Comparison of ENCODE assay signal across 22 cellular contexts in the genomic region with DNA sequence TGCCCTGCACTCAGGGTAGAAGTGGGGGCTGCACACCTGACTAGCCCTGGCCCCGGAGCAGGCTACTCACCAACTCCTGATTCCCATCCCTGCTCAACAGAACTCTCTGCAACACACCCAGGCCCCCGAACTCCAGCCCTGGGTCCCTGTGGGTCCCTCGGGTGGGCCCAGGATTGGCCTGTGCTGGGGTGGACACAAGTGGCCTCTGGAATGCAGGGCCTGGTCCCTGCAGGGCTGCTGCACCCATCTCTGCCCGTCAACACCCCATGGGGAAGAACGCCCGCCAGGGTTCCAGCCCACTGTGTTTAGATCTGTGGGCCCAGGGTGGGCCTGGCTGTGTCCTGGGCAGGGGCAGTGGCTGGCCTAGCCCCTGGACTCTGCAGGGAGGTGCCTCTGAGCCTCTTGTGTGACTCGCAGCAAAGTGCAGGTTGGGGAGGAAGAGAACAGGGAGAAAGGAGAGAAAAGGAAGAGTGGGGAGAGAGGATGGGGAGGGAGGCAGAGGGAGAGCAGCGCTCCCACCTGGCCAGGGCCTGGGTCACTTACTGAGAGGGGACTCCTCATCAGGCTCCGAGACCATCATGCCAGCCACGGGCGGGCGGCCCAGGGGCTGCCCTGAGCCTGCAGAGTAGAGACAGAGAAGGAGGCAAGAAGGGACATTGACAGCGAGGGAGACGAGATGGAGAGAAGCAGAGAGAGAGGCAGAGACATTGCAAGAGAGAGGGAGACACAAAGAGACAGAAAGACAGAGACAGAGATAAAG. TPM values are rescaled to one million over a fixed set of nuclear protein-coding genes. Genes with fewer than 3 reads are reported as not detected.
DNase-seq lines count a peak whose midpoint lies in the region; ATAC-seq and TF ChIP-seq lines count a peak whose summit lies in the region.
"Had no signal": no experiment of that assay in that cellular context is flagged by ENCODE, and none has a peak within 500 bp of the region (broad histone marks: within the 10 kb centered on the region; RNA-seq: fewer than 3 reads in every experiment).

No MANE protein-coding gene starts in this region.

- H3K4me3 Mint-ChIP-seq in endothelial cell (ENCODE audit: unreplicated experiment) = peak overlapping the region; percentile 77
- H3K4me3 Mint-ChIP-seq in nephron = no peak overlapping the region
- H3K4me3 Mint-ChIP-seq: CD8-positive, alpha-beta T cell; dendritic cell treated with granulocyte-macrophage colony-stimulating factor and Interleukin-4, amounts not matched to agents 40 ng/mL and 50 ng/mL, for 4 days; T-helper 2 cell treated with Interferon-gamma antibody and Interleukin-4, amounts not matched to agents 5 μg/mL and 100 μg/mL, for 36 hours had no signal

- H3K36me3 ChIP-seq in RWPE2 (ENCODE audit: low read depth) (peaks cover 17% of the 10 kb centered on the region; the same call in 1 of the 2 replicates), tibial nerve (peaks cover 5 to 68% (median 7%) of the 10 kb centered on the region in 3 donors)
- H3K36me3 ChIP-seq: WERI-Rb-1 had no signal

- ATAC-seq in RWPE2 (ENCODE audit: low read depth) = no peak
- ATAC-seq: CD8-positive, alpha-beta T cell; GM12878; right cardiac atrium had no signal

- no peaks in the 10 kb centered on the region for H3K9me3 Mint-ChIP-seq in endothelial cell (ENCODE audit: unreplicated experiment)
- H3K9me3 Mint-ChIP-seq in nephron = no peaks in the 10 kb centered on the region
- H3K9me3 Mint-ChIP-seq: CD8-positive, alpha-beta T cell; dendritic cell treated with granulocyte-macrophage colony-stimulating factor and Interleukin-4, amounts not matched to agents 40 ng/mL and 50 ng/mL, for 4 days; T-helper 2 cell treated with Interferon-gamma antibody and Interleukin-4, amounts not matched to agents 5 μg/mL and 100 μg/mL, for 36 hours had no signal

- H3K27ac ChIP-seq in RWPE2 (ENCODE audit: poor library complexity, severe bottlenecking) (no peak overlapping the region), tibial nerve (peak overlapping the region; percentile 63 to 97 (median 80))
- H3K27ac ChIP-seq: WERI-Rb-1 had no signal

- H3K9me3 ChIP-seq in RWPE2 (ENCODE audit: severe bottlenecking) (no peaks in the 10 kb centered on the region), tibial nerve (no peaks in the 10 kb centered on the region)
- H3K9me3 ChIP-seq: SK-N-SH, vagina had no signal

- H3K27me3 Mint-ChIP-seq in endothelial cell (ENCODE audit: unreplicated experiment) (peaks cover 24% of the 10 kb centered on the region), nephron (ENCODE audit: low read depth) (no peaks in the 10 kb centered on the region)
- H3K27me3 Mint-ChIP-seq: dendritic cell treated with granulocyte-macrophage colony-stimulating factor and Interleukin-4, amounts not matched to agents 40 ng/mL and 50 ng/mL, for 4 days had no signal

- H3K27ac Mint-ChIP-seq in endothelial cell (ENCODE audit: unreplicated experiment) (peak overlapping the region; percentile 92), nephron (peak overlapping the region in 2 of 3 experiments; percentile 11 to 44)
- H3K27ac Mint-ChIP-seq: CD8-positive, alpha-beta T cell; dendritic cell treated with granulocyte-macrophage colony-stimulating factor and Interleukin-4, amounts not matched to agents 40 ng/mL and 50 ng/mL, for 4 days; T-helper 2 cell treated with Interferon-gamma antibody and Interleukin-4, amounts not matched to agents 5 μg/mL and 100 μg/mL, for 36 hours had no signal

- TF ChIP-seq POLR2A in tibial nerve (IDR thresholded peaks at IDR 0.05) = no peak

- TF ChIP-seq EP300 in tibial nerve (IDR thresholded peaks at IDR 0.05) = no peak

- TF ChIP-seq CTCF in RWPE2 (IDR thresholded peaks at IDR 0.05; ENCODE audit: poor library complexity, severe bottlenecking) = no peak
- no peak for TF ChIP-seq CTCF in endothelial cell (IDR thresholded peaks at IDR 0.05; ENCODE audit: unreplicated experiment)
- TF ChIP-seq CTCF in nephron (IDR thresholded peaks at IDR 0.05; ENCODE audit: unreplicated experiment in 3 of 3) = no peak
- TF ChIP-seq CTCF in tibial nerve (IDR thresholded peaks at IDR 0.05) = no peak

- no peak overlapping the region for H3K4me3 ChIP-seq in RWPE2 (ENCODE audit: severe bottlenecking)
- H3K4me3 ChIP-seq in tibial nerve = no peak overlapping the region
- H3K4me3 ChIP-seq: GM12878, vagina had no signal

- H3K4me1 Mint-ChIP-seq in endothelial cell (ENCODE audit: unreplicated experiment) = peaks cover 24% of the 10 kb centered on the region
- peaks cover 30% of the 10 kb centered on the region for H3K4me1 Mint-ChIP-seq in nephron

- no peaks in the 10 kb centered on the region for H3K4me1 ChIP-seq in RWPE2 (ENCODE audit: insufficient read depth, poor library complexity, severe bottlenecking)
- peaks cover 11 to 83% (median 49%) of the 10 kb centered on the region in 4 donors for H3K4me1 ChIP-seq in tibial nerve

- peaks cover 55% of the 10 kb centered on the region for H3K36me3 Mint-ChIP-seq in endothelial cell (ENCODE audit: low read depth, unreplicated experiment)
- H3K36me3 Mint-ChIP-seq in nephron (ENCODE audit: low read depth) = peaks cover 14% of the 10 kb centered on the region
- H3K36me3 Mint-ChIP-seq: CD8-positive, alpha-beta T cell had no signal

- H3K27me3 ChIP-seq in RWPE2 (ENCODE audit: insufficient read depth, poor library complexity, severe bottlenecking) = no peaks in the 10 kb centered on the region
- no peaks in the 10 kb centered on the region for H3K27me3 ChIP-seq in tibial nerve
- H3K27me3 ChIP-seq: vagina had no signal

- DNase-seq in RWPE2 (ENCODE audit: low spot score) (peak; percentile 45), endothelial cell (ENCODE audit: low spot score) (no peak), tibial nerve (ENCODE audit: low spot score in 2 of 2) (no peak), hepatic stellate cell (ENCODE audit: low spot score) (no peak), NCI-H524 treated with DMSO at 0.1 percent for 48 hours (lab: John Stamatoyannopoulos, UW) (no peak), NCI-H1436 (lab: John Stamatoyannopoulos, UW) (no peak)
- DNase-seq: activated CD4-positive, alpha-beta T cell treated with anti-CD3 and anti-CD28 coated beads, Interleukin-2, amount 50 U/mL, for 48 hours; activated CD8-positive, alpha-beta memory T cell treated with anti-CD3 and anti-CD28 coated beads, Interleukin-2, amount 50 U/mL, for 48 hours; activated effector memory CD4-positive, alpha-beta T cell treated with anti-CD3 and anti-CD28 coated beads, Interleukin-2, amount 50 U/mL, for 16 hours; CD8-positive, alpha-beta T cell; hypothalamus; NCI-H1417; NCI-H524; occipital lobe; WERI-Rb-1 had no signal

- WGBS in tibial nerve, 2 donors = 55 to 65% methylated on average over 12 to 14 of the region's 14 CpGs

RNA-seq across cellular contexts. Expression of gene HSPG2, which starts 43.9 kb away (rescaled TPM):
- 1,732 TPM for total RNA-seq in endothelial cell (ENCODE audit: unreplicated experiment)
- 100 to 1,000 TPM; 292 to 486 (median 404) TPM for total RNA-seq in tibial nerve
